10 cellular contexts compared by ENCODE assay signal in the genomic region with DNA sequence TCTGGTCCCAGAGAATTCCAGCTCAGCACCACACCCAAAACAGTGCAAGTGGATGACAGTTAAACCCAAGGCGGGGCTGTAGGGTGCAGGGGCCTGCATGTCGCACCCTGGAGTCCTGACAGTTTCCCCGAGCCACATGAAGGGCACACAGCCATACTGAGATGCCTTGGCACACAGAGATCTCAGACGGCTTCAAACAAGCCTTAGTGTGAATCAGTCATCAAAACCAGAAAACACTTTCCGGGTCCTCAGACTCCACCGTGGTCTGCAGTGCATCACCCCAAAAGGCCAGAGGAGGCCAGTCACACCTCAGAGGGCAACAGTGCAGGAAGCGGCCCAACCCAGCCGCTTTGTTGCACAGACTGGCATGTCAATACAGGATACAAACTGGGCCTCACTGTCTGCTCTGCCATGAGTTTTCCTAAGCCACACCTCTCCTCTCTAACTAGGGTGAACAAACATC.
A peak's percentile ranks its signal among the peaks of the same experiment; 100 is the strongest.
DNase-seq lines count a peak whose midpoint lies in the region; ATAC-seq and FAIRE-seq lines count a peak whose summit lies in the region.
"Had no signal": no experiment of that assay in that cellular context is flagged by ENCODE, and none has a peak within 500 bp of the region (broad histone marks: within the 10 kb centered on the region; RNA-seq: fewer than 3 reads in every experiment).

No MANE protein-coding gene starts in this region.

- H3K27ac ChIP-seq in temporal lobe (ENCODE audit: low read depth, low read length), result peak overlapping the region; percentile 31
- H3K27ac ChIP-seq: C4-2B, psoas muscle had no signal

- peak; percentile 49 for FAIRE-seq in islet of Langerhans (lab: Jason Lieb, UNC)

- ATAC-seq in HG03571 (IDR thresholded peaks at IDR 0.05; ENCODE audit: unreplicated experiment), result peak; percentile 29
- ATAC-seq in HG02852 (IDR thresholded peaks at IDR 0.05; ENCODE audit: unreplicated experiment), result no peak

- DNase-seq in activated naive CD4-positive, alpha-beta T cell treated with Interleukin-2 at 50 U/mL for 16 hours, result peak; percentile 62
- no peak for DNase-seq in activated naive CD4-positive, alpha-beta T cell (lab: John Stamatoyannopoulos, UW)
- peak; percentile 43 for DNase-seq in activated T-cell treated with anti-CD3 and anti-CD28 coated beads for 24 hours (ENCODE audit: low read depth)
- DNase-seq in NCI-H524 treated with DMSO at 0.1 percent for 48 hours (lab: John Stamatoyannopoulos, UW), result no peak
- DNase-seq: psoas muscle had no signal

Comparison
In these comparisons a context has a peak if more than half of its experiments do, and no peak if none do; other contexts are left out.
1. DNase-seq: peak in activated naive CD4-positive, alpha-beta T cell treated with Interleukin-2 at 50 U/mL for 16 hours (single experiment) and activated T-cell treated with anti-CD3 and anti-CD28 coated beads for 24 hours (single experiment); none in activated naive CD4-positive, alpha-beta T cell (0 of 4) and NCI-H524 treated with DMSO at 0.1 percent for 48 hours (single experiment).